Comparison of ENCODE assay signal across 12 cellular contexts in the genomic region with DNA sequence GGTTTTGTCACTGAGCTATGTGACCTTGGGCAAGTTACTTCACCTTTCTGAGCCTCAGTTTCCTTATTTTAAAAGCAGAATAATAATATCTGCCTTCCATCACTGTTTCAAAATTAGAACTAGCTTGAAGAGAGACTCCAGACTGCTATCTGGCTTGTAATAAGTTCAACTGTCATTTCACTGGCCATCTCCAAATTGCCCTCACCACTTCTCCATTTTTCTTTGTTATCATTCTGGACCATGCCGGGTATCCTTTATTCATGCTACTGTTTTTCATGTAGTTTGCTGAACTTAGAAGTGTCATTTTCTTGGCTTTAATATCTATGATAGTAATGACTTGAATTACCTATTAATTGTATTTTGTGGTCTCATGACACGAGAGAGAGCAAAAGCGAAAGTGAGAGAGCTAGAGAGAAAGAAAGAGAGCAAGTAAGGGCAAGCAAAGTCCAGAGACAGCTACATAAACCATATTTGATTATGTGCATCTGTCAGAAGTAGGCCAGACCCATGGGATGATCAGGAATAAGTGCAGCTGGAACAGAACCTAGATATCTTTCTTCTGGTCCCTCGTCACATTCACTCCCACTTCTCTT.
DNase-seq lines count a peak whose midpoint lies in the region; ATAC-seq and TF ChIP-seq lines count a peak whose summit lies in the region.
"Had no signal": no experiment of that assay in that cellular context is flagged by ENCODE, and none has a peak within 500 bp of the region (broad histone marks: within the 10 kb centered on the region; RNA-seq: fewer than 3 reads in every experiment).

No MANE protein-coding gene starts in this region.

- peaks cover 13% of the 10 kb centered on the region for H3K4me1 Mint-ChIP-seq in activated CD8-positive, alpha-beta memory T cell treated with anti-CD3 and anti-CD28 coated beads, Interleukin-2, amount 10 ng/mL, durations not matched to agents 7 days and 5 days
- H3K4me1 Mint-ChIP-seq in stimulated activated effector memory CD8-positive, alpha-beta T cell treated with anti-CD3 and anti-CD28 coated beads, Interleukin-12 subunit alpha, Interleukin-12 subunit beta, amount 100 ng/mL, for 72 hours: no peaks in the 10 kb centered on the region
- no peaks in the 10 kb centered on the region for H3K4me1 Mint-ChIP-seq in osteocyte (ENCODE audit: unreplicated experiment)
- no peaks in the 10 kb centered on the region for H3K4me1 Mint-ChIP-seq in naive thymus-derived CD8-positive, alpha-beta T cell

- no peak overlapping the region for H3K27ac Mint-ChIP-seq in activated CD8-positive, alpha-beta memory T cell treated with anti-CD3 and anti-CD28 coated beads, Interleukin-2, amount 10 ng/mL, durations not matched to agents 7 days and 5 days
- H3K27ac Mint-ChIP-seq in stimulated activated effector memory CD8-positive, alpha-beta T cell treated with anti-CD3 and anti-CD28 coated beads, Interleukin-12 subunit alpha, Interleukin-12 subunit beta, amount 100 ng/mL, for 72 hours: peak overlapping the region; percentile 8
- H3K27ac Mint-ChIP-seq in osteocyte (ENCODE audit: unreplicated experiment): no peak overlapping the region
- peak overlapping the region in 2 of 10 donors; percentile 11 to 31 for H3K27ac Mint-ChIP-seq in naive thymus-derived CD8-positive, alpha-beta T cell
- H3K27ac Mint-ChIP-seq: activated CD4-positive, alpha-beta memory T cell treated with anti-CD3 and anti-CD28 coated beads for 36 hours had no signal

- no peaks in the 10 kb centered on the region for H3K27me3 ChIP-seq in RWPE2 (ENCODE audit: insufficient read depth, poor library complexity, severe bottlenecking)
- H3K27me3 ChIP-seq: adrenal gland, neutrophil had no signal

- no peaks in the 10 kb centered on the region for H3K36me3 ChIP-seq in RWPE2 (ENCODE audit: low read depth)
- H3K36me3 ChIP-seq: adrenal gland, neutrophil had no signal

- POLR2A ChIA-PET in naive thymus-derived CD8-positive, alpha-beta T cell (lab: Charles Lee): no interaction called here

- H3K27me3 Mint-ChIP-seq in activated CD8-positive, alpha-beta memory T cell treated with anti-CD3 and anti-CD28 coated beads, Interleukin-2, amount 10 ng/mL, durations not matched to agents 7 days and 5 days: peaks cover 8% of the 10 kb centered on the region
- no peaks in the 10 kb centered on the region for H3K27me3 Mint-ChIP-seq in osteocyte (ENCODE audit: unreplicated experiment)
- H3K27me3 Mint-ChIP-seq in naive thymus-derived CD8-positive, alpha-beta T cell: peaks cover 0 to 8% (median 5%) of the 10 kb centered on the region in 5 donors

- CTCF ChIA-PET in activated CD8-positive, alpha-beta memory T cell treated with anti-CD3 and anti-CD28 coated beads, Interleukin-2, amount 10 ng/mL, durations not matched to agents 7 days and 5 days (lab: Charles Lee): no interaction called here

- no peak for DNase-seq in activated CD8-positive, alpha-beta memory T cell treated with anti-CD3 and anti-CD28 coated beads, Interleukin-2, amount 10 ng/mL, durations not matched to agents 7 days and 5 days
- DNase-seq in activated CD8-positive, alpha-beta memory T cell treated with anti-CD3 and anti-CD28 coated beads, Interleukin-2, amount 50 U/mL, for 48 hours: no peak
- DNase-seq in RWPE2 (ENCODE audit: low spot score) (no peak), osteocyte (ENCODE audit: extremely low spot score, unreplicated experiment) (no peak), NCI-H446 (lab: John Stamatoyannopoulos, UW) (no peak)
- DNase-seq in stimulated activated effector memory CD8-positive, alpha-beta T cell treated with anti-CD3 and anti-CD28 coated beads, Interleukin-12 subunit alpha, Interleukin-12 subunit beta, amount 100 ng/mL, for 72 hours (ENCODE audit: low spot score in 2 of 2): no peak
- DNase-seq in naive thymus-derived CD8-positive, alpha-beta T cell: no peak
- DNase-seq: activated CD4-positive, alpha-beta memory T cell treated with anti-CD3 and anti-CD28 coated beads for 36 hours; trophoblast cell had no signal

- no peaks in the 10 kb centered on the region for H3K9me3 ChIP-seq in RWPE2 (ENCODE audit: severe bottlenecking)
- H3K9me3 ChIP-seq: adrenal gland, neutrophil had no signal

- TF ChIP-seq CTCF in RWPE2 (IDR thresholded peaks at IDR 0.05; ENCODE audit: poor library complexity, severe bottlenecking) (no peak), osteocyte (IDR thresholded peaks at IDR 0.05) (no peak)

- no peak overlapping the region for H3K4me3 ChIP-seq in RWPE2 (ENCODE audit: severe bottlenecking)
- H3K4me3 ChIP-seq: adrenal gland had no signal

- H3K9me3 Mint-ChIP-seq in activated CD8-positive, alpha-beta memory T cell treated with anti-CD3 and anti-CD28 coated beads, Interleukin-2, amount 10 ng/mL, durations not matched to agents 7 days and 5 days (ENCODE audit: low read depth): no peaks in the 10 kb centered on the region
- no peaks in the 10 kb centered on the region for H3K9me3 Mint-ChIP-seq in stimulated activated effector memory CD8-positive, alpha-beta T cell treated with anti-CD3 and anti-CD28 coated beads, Interleukin-12 subunit alpha, Interleukin-12 subunit beta, amount 100 ng/mL, for 72 hours
- H3K9me3 Mint-ChIP-seq in osteocyte (ENCODE audit: unreplicated experiment): no peaks in the 10 kb centered on the region
- H3K9me3 Mint-ChIP-seq in naive thymus-derived CD8-positive, alpha-beta T cell: peaks cover 0 to 4% (median 0%) of the 10 kb centered on the region in 9 donors
- H3K9me3 Mint-ChIP-seq: activated CD4-positive, alpha-beta memory T cell treated with anti-CD3 and anti-CD28 coated beads for 36 hours had no signal

- peak overlapping the region; percentile 43 for H3K4me3 Mint-ChIP-seq in activated CD8-positive, alpha-beta memory T cell treated with anti-CD3 and anti-CD28 coated beads, Interleukin-2, amount 10 ng/mL, durations not matched to agents 7 days and 5 days
- no peak overlapping the region for H3K4me3 Mint-ChIP-seq in stimulated activated effector memory CD8-positive, alpha-beta T cell treated with anti-CD3 and anti-CD28 coated beads, Interleukin-12 subunit alpha, Interleukin-12 subunit beta, amount 100 ng/mL, for 72 hours
- H3K4me3 Mint-ChIP-seq in osteocyte (ENCODE audit: unreplicated experiment): no peak overlapping the region
- H3K4me3 Mint-ChIP-seq in naive thymus-derived CD8-positive, alpha-beta T cell: no peak overlapping the region
- H3K4me3 Mint-ChIP-seq: activated CD4-positive, alpha-beta memory T cell treated with anti-CD3 and anti-CD28 coated beads for 36 hours had no signal

- peak overlapping the region; percentile 73 for H3K27ac ChIP-seq in RWPE2 (ENCODE audit: poor library complexity, severe bottlenecking)
- H3K27ac ChIP-seq: neutrophil had no signal

- ATAC-seq in activated CD8-positive, alpha-beta memory T cell treated with anti-CD3 and anti-CD28 coated beads, Interleukin-2, amount 10 ng/mL, durations not matched to agents 7 days and 5 days: no peak
- ATAC-seq in HG02623 (IDR thresholded peaks at IDR 0.05; ENCODE audit: unreplicated experiment): peak; percentile 55
- ATAC-seq in RWPE2 (ENCODE audit: low read depth): no peak
- ATAC-seq in stimulated activated effector memory CD8-positive, alpha-beta T cell treated with anti-CD3 and anti-CD28 coated beads, Interleukin-12 subunit alpha, Interleukin-12 subunit beta, amount 100 ng/mL, for 72 hours: no peak
- no peak for ATAC-seq in naive thymus-derived CD8-positive, alpha-beta T cell

- no peaks in the 10 kb centered on the region for H3K36me3 Mint-ChIP-seq in activated CD8-positive, alpha-beta memory T cell treated with anti-CD3 and anti-CD28 coated beads, Interleukin-2, amount 10 ng/mL, durations not matched to agents 7 days and 5 days
- H3K36me3 Mint-ChIP-seq in stimulated activated effector memory CD8-positive, alpha-beta T cell treated with anti-CD3 and anti-CD28 coated beads, Interleukin-12 subunit alpha, Interleukin-12 subunit beta, amount 100 ng/mL, for 72 hours: no peaks in the 10 kb centered on the region
- no peaks in the 10 kb centered on the region for H3K36me3 Mint-ChIP-seq in osteocyte (ENCODE audit: unreplicated experiment)
- H3K36me3 Mint-ChIP-seq in naive thymus-derived CD8-positive, alpha-beta T cell: peaks cover 0 to 3% (median 0%) of the 10 kb centered on the region in 3 donors
- H3K36me3 Mint-ChIP-seq: activated CD4-positive, alpha-beta memory T cell treated with anti-CD3 and anti-CD28 coated beads for 36 hours had no signal

- H3K4me1 ChIP-seq in RWPE2 (ENCODE audit: insufficient read depth, poor library complexity, severe bottlenecking): peaks cover 27% of the 10 kb centered on the region
